ENCODE assay signal across 22 cellular contexts in genomic region chr4:87366763-87367162, GRCh38. TPM values are rescaled to one million over a fixed set of nuclear protein-coding genes. Genes with fewer than 3 reads are reported as not detected.
DNase-seq lines count a peak whose midpoint lies in the region; ATAC-seq, FAIRE-seq and TF ChIP-seq lines count a peak whose summit lies in the region.
"Had no signal": no experiment of that assay in that cellular context is flagged by ENCODE, and none has a peak within 500 bp of the region (broad histone marks: within the 10 kb centered on the region; RNA-seq: fewer than 3 reads in every experiment).

No MANE protein-coding gene starts in this region.

- intact Hi-C loops in IMR-90 (cut with micrococcal nuclease) = no loop called here

- no peaks in the 10 kb centered on the region for H4K20me1 ChIP-seq in IMR-90 (ENCODE audit: insufficient read depth, low read length)

- POLR2A ChIA-PET in A549 (lab: Yijun Ruan, JAX) (no interaction called here), IMR-90 (lab: Charles Lee; ENCODE audit: unreplicated experiment) (no interaction called here)

- no peak overlapping the region for H2BK120ac ChIP-seq in IMR-90 (ENCODE audit: low read depth, low read length)

- H3K4me2 ChIP-seq in A549 (no peak overlapping the region), IMR-90 (ENCODE audit: low read depth, low read length) (no peak overlapping the region)
- H3K4me2 ChIP-seq: GM23338 had no signal

- no peak overlapping the region for H4K5ac ChIP-seq in IMR-90 (ENCODE audit: low read depth, low read length)

- no peaks in the 10 kb centered on the region for H3K27me3 ChIP-seq in IMR-90 (ENCODE audit: control insufficient read depth, insufficient read depth, low read length)

- no peak for DNase-seq in A549 (ENCODE audit: low read depth in 1 of 2, low spot score in 1 of 2)
- no peak for DNase-seq in IMR-90
- DNase-seq in frontal cortex (ENCODE audit: low spot score in 2 of 2) = no peak
- DNase-seq in NCI-H1436 treated with DMSO at 0.1 percent for 48 hours (lab: John Stamatoyannopoulos, UW) = no peak
- DNase-seq: 8988T; C1 segment of cervical spinal cord; Calu3; CD4-positive, alpha-beta memory T cell; COR-L47; DMS53; DMS79 treated with DMSO at 0.1 percent for 48 hours; GF-D8 had no signal

- peaks cover 14% of the 10 kb centered on the region for H3K36me3 ChIP-seq in IMR-90 (ENCODE audit: control insufficient read depth, insufficient read depth, low read length)

- H3K18ac ChIP-seq in IMR-90 (ENCODE audit: low read depth, low read length) = no peak overlapping the region

- TF ChIP-seq CTCF in A549 (IDR thresholded peaks at IDR 0.05) (no peak), IMR-90 (conservative IDR thresholded peaks at IDR 0.05; ENCODE audit: low read depth, low read length) (no peak)

- dilution Hi-C loops in IMR-90 (cut with HindIII; ENCODE audit: low sequenced_read_pairs, unreplicated experiment) = no loop called here

- FAIRE-seq in A549 (lab: Jason Lieb, UNC) (no peak), frontal cortex (lab: Jason Lieb, UNC) (peak; percentile 19)
- FAIRE-seq: GM12891, GM18507, H54 had no signal

- H2AK5ac ChIP-seq in IMR-90 (ENCODE audit: low read depth, low read length) = no peak overlapping the region

- TF ChIP-seq EP300 in A549 (IDR thresholded peaks at IDR 0.05) = no peak

- H4K91ac ChIP-seq in IMR-90 (ENCODE audit: insufficient read depth, low read depth, low read length) = no peak overlapping the region

- no peak for TF ChIP-seq RAD21 in A549 (conservative IDR thresholded peaks at IDR 0.05 in 1 of 2, IDR thresholded peaks at IDR 0.05 in 1 of 2)
- TF ChIP-seq RAD21 in IMR-90 (IDR thresholded peaks at IDR 0.05; ENCODE audit: low read length) = no peak

- H2BK5ac ChIP-seq in IMR-90 (ENCODE audit: low read depth, low read length, poor library complexity, severe bottlenecking) = no peak overlapping the region

- no peak overlapping the region for H3K27ac ChIP-seq in A549
- H3K27ac ChIP-seq in IMR-90 (ENCODE audit: insufficient read depth, low read length) = no peak overlapping the region

- H2BK20ac ChIP-seq in IMR-90 (ENCODE audit: low read depth, low read length) = no peak overlapping the region

- H3K56ac ChIP-seq in IMR-90 (ENCODE audit: extremely low read depth, insufficient read depth, low read length) = no peak overlapping the region

- no peak overlapping the region for H2AK9ac ChIP-seq in IMR-90 (replicated peaks; ENCODE audit: low read depth, low read length, poor library complexity)

- no TSS peak for BruUV-seq in IMR-90 (replicated peaks; lab: Mats Ljungman, UMichigan)

- no peak overlapping the region for H2AFZ ChIP-seq in IMR-90 (replicated peaks; ENCODE audit: low read length, poor library complexity)
- H2AFZ ChIP-seq: GM23338 had no signal

- no peaks in the 10 kb centered on the region for H3K9me3 ChIP-seq in A549
- H3K9me3 ChIP-seq in IMR-90 (ENCODE audit: control insufficient read depth, insufficient read depth, low read length) = no peaks in the 10 kb centered on the region
- H3K9me3 ChIP-seq: HAP-1 had no signal

- H3K23ac ChIP-seq in IMR-90 (ENCODE audit: low read depth, low read length) = no peak overlapping the region

- WGBS in A549 (ENCODE audit: missing lambda C conversion rate) = 62% methylated on average over 2 of the region's 2 CpGs
- no CpG with 5 or more reads among the region's 2 CpGs for WGBS in IMR-90 (ENCODE audit: extremely low coverage in 2 of 2, insufficient read length in 1 of 2), 2 experiments

- no peak overlapping the region for H3K9ac ChIP-seq in IMR-90 (ENCODE audit: low read depth, low read length)

- in situ Hi-C loops in IMR-90 (cut with MboI; ENCODE audit: low sequenced_read_pairs) = no loop called here

- H3K9me1 ChIP-seq in IMR-90 (ENCODE audit: insufficient read depth, low read length) = no peaks in the 10 kb centered on the region

- no peak overlapping the region for H2BK15ac ChIP-seq in IMR-90 (ENCODE audit: low read depth, low read length)

- TF ChIP-seq POLR2A in A549 (IDR thresholded peaks at IDR 0.05; ENCODE audit: low read length) = no peak
- TF ChIP-seq POLR2A in IMR-90 (IDR thresholded peaks at IDR 0.05; ENCODE audit: low read depth, low read length) = no peak

- CTCF ChIA-PET in A549 (lab: Yijun Ruan, JAX) = interaction anchor here (1.4 kb wide), 1 partner anchor 9 kb away, joined by 3 read pairs; no protein-coding TSS in a partner anchor
- CTCF ChIA-PET in IMR-90 (lab: Yijun Ruan, JAX) = no interaction called here

- ATAC-seq in A549 (no peak), IMR-90 (ENCODE audit: low read depth) (no peak), HG03520 (IDR thresholded peaks at IDR 0.05; ENCODE audit: unreplicated experiment) (no peak)
- ATAC-seq: GM23338 had no signal

- H3K4me3 ChIP-seq in A549 (no peak overlapping the region), IMR-90 (ENCODE audit: insufficient read depth, low read depth, low read length) (no peak overlapping the region)
- H3K4me3 ChIP-seq: GM23338, HAP-1 had no signal

- no peaks in the 10 kb centered on the region for H3K4me1 ChIP-seq in A549
- H3K4me1 ChIP-seq in IMR-90 (ENCODE audit: control insufficient read depth, insufficient read depth, low read length) = no peaks in the 10 kb centered on the region

- no peak overlapping the region for H3K14ac ChIP-seq in IMR-90 (replicated peaks; ENCODE audit: low read depth, low read length)

- H4K8ac ChIP-seq in IMR-90 (ENCODE audit: low read depth in 2 of 2, low read length in 2 of 2) = no peak overlapping the region

- H3K79me1 ChIP-seq in IMR-90 (ENCODE audit: low read depth in 1 of 2, low read length in 2 of 2) = no peaks in the 10 kb centered on the region

- no peak overlapping the region for H3K4ac ChIP-seq in IMR-90 (ENCODE audit: low read depth, low read length)

TF ChIP-seq in A549, 52 proteins besides CTCF, POLR2A, EP300 and RAD21:
- TF ChIP-seq PHF8 (IDR thresholded peaks at IDR 0.05; ENCODE audit: borderline replicate concordance, low read depth) (no peak), MAFK (IDR thresholded peaks at IDR 0.05; ENCODE audit: partially characterized antibody) (peak; percentile 30), ZSCAN20 (CRISPR knock-in tag; IDR thresholded peaks at IDR 0.05) (no peak)

TF ChIP-seq in IMR-90, 13 proteins besides CTCF, POLR2A, EP300 and RAD21:
- TF ChIP-seq NFE2L2 (IDR thresholded peaks at IDR 0.05; ENCODE audit: low read depth, low read length) = no peak
- TF ChIP-seq MAFK (IDR thresholded peaks at IDR 0.05; ENCODE audit: low read depth, low read length) = 0 out of 2 replicates have a peak, but pooled peaks have one; percentile 15

RNA-seq across cellular contexts. Expression of gene HSD17B11, which starts 24.2 kb away (rescaled TPM):
- 85.2 and 113 TPM in 2 replicates for polyA plus RNA-seq in A549 (2011; rRNA removed)
- polyA plus RNA-seq in A549 (2012; cell fraction: cytosol; rRNA removed) = 11.7 and 13.4 TPM in 2 replicates
- 4.6 and 6.1 TPM in 2 replicates for polyA plus RNA-seq in A549 (2012; cell fraction: nucleus; rRNA removed)
- 42.3 to 53.4 TPM (median 51.5 TPM) in 3 replicates for polyA plus RNA-seq in A549 (2017; fragmentation: RNase III; extraction: RNeasy Plus Mini Kit Qiagen cat#74134 plus additional on column Dnase treatment)
- 17.9 and 20.2 TPM in 2 replicates for polyA minus RNA-seq in A549 (2011; rRNA and poly(A)+ RNA removed)
- total RNA-seq in IMR-90 (2012; rRNA removed) = 11.3 and 28.6 TPM in 2 replicates
- polyA plus RNA-seq in IMR-90 (2012; rRNA removed) = 8.4 and 12.0 TPM in 2 replicates
- 1.6 and 1.7 TPM in 2 replicates for polyA plus RNA-seq in IMR-90 (2012; cell fraction: cytosol; rRNA removed)
- polyA plus RNA-seq in IMR-90 (2012; cell fraction: nucleus; rRNA removed; ENCODE audit: low replicate concordance) = 0.26 and 4.4 TPM in 2 replicates
- total RNA-seq in frontal cortex = 52.6 TPM

RNA-seq across cellular contexts. Expression of gene HSD17B13, which starts 44.1 kb away (rescaled TPM):
- polyA plus RNA-seq in A549 (2011; rRNA removed) = 0.29 and 0.30 TPM in 2 replicates
- polyA plus RNA-seq in A549 (2012; cell fraction: cytosol; rRNA removed) = 0.01 and 0.03 TPM in 2 replicates
- polyA plus RNA-seq in A549 (2012; cell fraction: nucleus; rRNA removed) = 0.08 and 0.17 TPM in 2 replicates
- polyA plus RNA-seq in A549 (2017; fragmentation: RNase III; extraction: RNeasy Plus Mini Kit Qiagen cat#74134 plus additional on column Dnase treatment) = 0.05 to 0.08 TPM in 2 of 3 replicates, not detected in the other
- not detected in 2 replicates for polyA minus RNA-seq in A549 (2011; rRNA and poly(A)+ RNA removed)
- under 0.01 TPM in 1 of 2 replicates, not detected in the other for total RNA-seq in IMR-90 (2012; rRNA removed)
- not detected in 2 replicates for polyA plus RNA-seq in IMR-90 (2012; rRNA removed)
- polyA plus RNA-seq in IMR-90 (2012; cell fraction: cytosol; rRNA removed) = 0.02 TPM in 1 of 2 replicates, not detected in the other
- polyA plus RNA-seq in IMR-90 (2012; cell fraction: nucleus; rRNA removed; ENCODE audit: low replicate concordance) = 0.03 and 0.13 TPM in 2 replicates
- 0.41 TPM for total RNA-seq in frontal cortex
- total RNA-seq: A673, Calu3, Daoy, G401, GM23338 had no signal
- polyA plus RNA-seq: BJ had no signal

RNA-seq across cellular contexts. Expression of gene NUDT9, which starts 55.6 kb away (rescaled TPM):
- 29.9 and 44.0 TPM in 2 replicates for polyA plus RNA-seq in A549 (2011; rRNA removed)
- 13.1 and 15.0 TPM in 2 replicates for polyA plus RNA-seq in A549 (2012; cell fraction: cytosol; rRNA removed)
- polyA plus RNA-seq in A549 (2012; cell fraction: nucleus; rRNA removed) = 11.9 and 12.4 TPM in 2 replicates
- 35.8 to 37.3 TPM (median 36.7 TPM) in 3 replicates for polyA plus RNA-seq in A549 (2017; fragmentation: RNase III; extraction: RNeasy Plus Mini Kit Qiagen cat#74134 plus additional on column Dnase treatment)
- 7.4 and 12.4 TPM in 2 replicates for polyA minus RNA-seq in A549 (2011; rRNA and poly(A)+ RNA removed)
- 10.0 and 14.2 TPM in 2 replicates for total RNA-seq in IMR-90 (2012; rRNA removed)
- 19.3 and 23.5 TPM in 2 replicates for polyA plus RNA-seq in IMR-90 (2012; rRNA removed)
- 16.4 and 19.1 TPM in 2 replicates for polyA plus RNA-seq in IMR-90 (2012; cell fraction: cytosol; rRNA removed)
- polyA plus RNA-seq in IMR-90 (2012; cell fraction: nucleus; rRNA removed; ENCODE audit: low replicate concordance) = 9.4 and 18.5 TPM in 2 replicates
- 20.8 TPM for total RNA-seq in frontal cortex
